1 cellular context compared by ENCODE assay signal in genomic region chr1:39615086-39615662, GRCh38.
TF ChIP-seq lines count a peak whose summit lies in the region.

No MANE protein-coding gene starts in this region.

TF ChIP-seq in HepG2, 621 proteins besides CTCF, POLR2A, EP300 and RAD21 (continued from another document):
- TF ChIP-seq STAT6 (CRISPR knock-in tag; IDR thresholded peaks at IDR 0.05; ENCODE audit: borderline replicate concordance) (no peak), CREB3 (CRISPR knock-in tag; IDR thresholded peaks at IDR 0.05) (no peak), ZBTB49 (CRISPR knock-in tag; IDR thresholded peaks at IDR 0.05; ENCODE audit: borderline replicate concordance) (no peak), PATZ1 (CRISPR knock-in tag; IDR thresholded peaks at IDR 0.05) (no peak), ZNF776 (CRISPR knock-in tag; IDR thresholded peaks at IDR 0.05) (no peak), CENPT (CRISPR knock-in tag; IDR thresholded peaks at IDR 0.05; ENCODE audit: low read depth) (no peak), SIX4 (CRISPR knock-in tag; IDR thresholded peaks at IDR 0.05) (no peak), PAF1 (CRISPR knock-in tag; IDR thresholded peaks at IDR 0.05) (no peak), KAT8 (CRISPR knock-in tag; IDR thresholded peaks at IDR 0.05) (no peak), AGO2 (optimal IDR thresholded peaks at IDR 0.05; ENCODE audit: low read depth, low read length) (no peak), NFKB2 (CRISPR knock-in tag; IDR thresholded peaks at IDR 0.05; ENCODE audit: borderline replicate concordance) (no peak), NFE2 (CRISPR knock-in tag; IDR thresholded peaks at IDR 0.05) (0 out of 2 replicates have a peak, but pooled peaks have one; percentile 39), FOXP1 (IDR thresholded peaks at IDR 0.05) (no peak), FOXP1 (CRISPR knock-in tag; IDR thresholded peaks at IDR 0.05) (no peak), SOX6 (IDR thresholded peaks at IDR 0.05) (no peak), SOX6 (CRISPR knock-in tag; IDR thresholded peaks at IDR 0.05) (no peak), NR1H2 (CRISPR knock-in tag; IDR thresholded peaks at IDR 0.05; ENCODE audit: borderline replicate concordance, low read depth) (no peak), RFXAP (CRISPR knock-in tag; IDR thresholded peaks at IDR 0.05; ENCODE audit: borderline replicate concordance) (no peak), MAFF (IDR thresholded peaks at IDR 0.05; ENCODE audit: low read depth, low read length) (peak; percentile 88), USF2 (IDR thresholded peaks at IDR 0.05; ENCODE audit: low read depth, low read length) (no peak), USF2 (CRISPR knock-in tag; IDR thresholded peaks at IDR 0.05; ENCODE audit: borderline replicate concordance) (no peak), TSC22D2 (CRISPR knock-in tag; IDR thresholded peaks at IDR 0.05; ENCODE audit: borderline replicate concordance) (no peak), SRSF4 (IDR thresholded peaks at IDR 0.05; ENCODE audit: low read depth, low read length, poor library complexity, severe bottlenecking) (no peak), MAFK (conservative IDR thresholded peaks at IDR 0.05 in 1 of 2, IDR thresholded peaks at IDR 0.05 in 1 of 2; ENCODE audit: low read length in 2 of 2) (peak; percentile 93 to 94), ZNF619 (CRISPR knock-in tag; IDR thresholded peaks at IDR 0.05) (no peak)
- TF ChIP-seq, protein P1, sequence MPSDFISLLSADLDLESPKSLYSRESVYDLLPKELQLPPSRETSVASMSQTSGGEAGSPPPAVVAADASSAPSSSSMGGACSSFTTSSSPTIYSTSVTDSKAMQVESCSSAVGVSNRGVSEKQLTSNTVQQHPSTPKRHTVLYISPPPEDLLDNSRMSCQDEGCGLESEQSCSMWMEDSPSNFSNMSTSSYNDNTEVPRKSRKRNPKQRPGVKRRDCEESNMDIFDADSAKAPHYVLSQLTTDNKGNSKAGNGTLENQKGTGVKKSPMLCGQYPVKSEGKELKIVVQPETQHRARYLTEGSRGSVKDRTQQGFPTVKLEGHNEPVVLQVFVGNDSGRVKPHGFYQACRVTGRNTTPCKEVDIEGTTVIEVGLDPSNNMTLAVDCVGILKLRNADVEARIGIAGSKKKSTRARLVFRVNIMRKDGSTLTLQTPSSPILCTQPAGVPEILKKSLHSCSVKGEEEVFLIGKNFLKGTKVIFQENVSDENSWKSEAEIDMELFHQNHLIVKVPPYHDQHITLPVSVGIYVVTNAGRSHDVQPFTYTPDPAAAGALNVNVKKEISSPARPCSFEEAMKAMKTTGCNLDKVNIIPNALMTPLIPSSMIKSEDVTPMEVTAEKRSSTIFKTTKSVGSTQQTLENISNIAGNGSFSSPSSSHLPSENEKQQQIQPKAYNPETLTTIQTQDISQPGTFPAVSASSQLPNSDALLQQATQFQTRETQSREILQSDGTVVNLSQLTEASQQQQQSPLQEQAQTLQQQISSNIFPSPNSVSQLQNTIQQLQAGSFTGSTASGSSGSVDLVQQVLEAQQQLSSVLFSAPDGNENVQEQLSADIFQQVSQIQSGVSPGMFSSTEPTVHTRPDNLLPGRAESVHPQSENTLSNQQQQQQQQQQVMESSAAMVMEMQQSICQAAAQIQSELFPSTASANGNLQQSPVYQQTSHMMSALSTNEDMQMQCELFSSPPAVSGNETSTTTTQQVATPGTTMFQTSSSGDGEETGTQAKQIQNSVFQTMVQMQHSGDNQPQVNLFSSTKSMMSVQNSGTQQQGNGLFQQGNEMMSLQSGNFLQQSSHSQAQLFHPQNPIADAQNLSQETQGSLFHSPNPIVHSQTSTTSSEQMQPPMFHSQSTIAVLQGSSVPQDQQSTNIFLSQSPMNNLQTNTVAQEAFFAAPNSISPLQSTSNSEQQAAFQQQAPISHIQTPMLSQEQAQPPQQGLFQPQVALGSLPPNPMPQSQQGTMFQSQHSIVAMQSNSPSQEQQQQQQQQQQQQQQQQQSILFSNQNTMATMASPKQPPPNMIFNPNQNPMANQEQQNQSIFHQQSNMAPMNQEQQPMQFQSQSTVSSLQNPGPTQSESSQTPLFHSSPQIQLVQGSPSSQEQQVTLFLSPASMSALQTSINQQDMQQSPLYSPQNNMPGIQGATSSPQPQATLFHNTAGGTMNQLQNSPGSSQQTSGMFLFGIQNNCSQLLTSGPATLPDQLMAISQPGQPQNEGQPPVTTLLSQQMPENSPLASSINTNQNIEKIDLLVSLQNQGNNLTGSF (CRISPR knock-in tag; IDR thresholded peaks at IDR 0.05), result no peak
- TF ChIP-seq, protein P2, sequence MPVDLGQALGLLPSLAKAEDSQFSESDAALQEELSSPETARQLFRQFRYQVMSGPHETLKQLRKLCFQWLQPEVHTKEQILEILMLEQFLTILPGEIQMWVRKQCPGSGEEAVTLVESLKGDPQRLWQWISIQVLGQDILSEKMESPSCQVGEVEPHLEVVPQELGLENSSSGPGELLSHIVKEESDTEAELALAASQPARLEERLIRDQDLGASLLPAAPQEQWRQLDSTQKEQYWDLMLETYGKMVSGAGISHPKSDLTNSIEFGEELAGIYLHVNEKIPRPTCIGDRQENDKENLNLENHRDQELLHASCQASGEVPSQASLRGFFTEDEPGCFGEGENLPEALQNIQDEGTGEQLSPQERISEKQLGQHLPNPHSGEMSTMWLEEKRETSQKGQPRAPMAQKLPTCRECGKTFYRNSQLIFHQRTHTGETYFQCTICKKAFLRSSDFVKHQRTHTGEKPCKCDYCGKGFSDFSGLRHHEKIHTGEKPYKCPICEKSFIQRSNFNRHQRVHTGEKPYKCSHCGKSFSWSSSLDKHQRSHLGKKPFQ (CRISPR knock-in tag; IDR thresholded peaks at IDR 0.05; ENCODE audit: insufficient replicate concordance), result no peak
